1 cellular context compared by ENCODE assay signal in the genomic region with DNA sequence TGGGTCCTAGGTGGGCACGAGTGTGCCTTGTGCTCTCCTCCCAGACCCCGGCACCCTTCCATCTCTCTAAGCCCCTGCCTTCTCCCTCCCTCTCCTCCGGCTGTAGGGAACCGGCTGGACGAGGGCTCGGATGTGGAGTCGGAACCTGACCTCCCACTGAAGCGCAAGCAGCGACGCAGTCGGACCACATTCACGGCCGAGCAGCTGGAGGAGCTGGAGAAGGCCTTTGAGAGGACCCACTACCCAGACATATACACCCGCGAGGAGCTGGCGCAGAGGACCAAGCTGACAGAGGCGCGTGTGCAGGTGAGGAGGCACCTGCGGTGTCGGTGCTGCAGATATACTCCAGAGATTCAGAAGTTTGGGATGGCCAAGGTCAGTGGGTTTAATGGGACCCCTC.
TF ChIP-seq lines count a peak whose summit lies in the region.

No MANE protein-coding gene starts in this region.

TF ChIP-seq in endothelial cell of umbilical vein, 7 proteins besides CTCF, POLR2A, EP300 and RAD21:
- peak; percentile 90 for TF ChIP-seq EZH2 (IDR thresholded peaks at IDR 0.05; ENCODE audit: borderline replicate concordance, low read depth, low read length, severe bottlenecking)
- TF ChIP-seq, protein P1, sequence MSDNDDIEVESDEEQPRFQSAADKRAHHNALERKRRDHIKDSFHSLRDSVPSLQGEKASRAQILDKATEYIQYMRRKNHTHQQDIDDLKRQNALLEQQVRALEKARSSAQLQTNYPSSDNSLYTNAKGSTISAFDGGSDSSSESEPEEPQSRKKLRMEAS (IDR thresholded peaks at IDR 0.05; ENCODE audit: insufficient read depth, insufficient read length), result no peak
